In the genomic region with DNA sequence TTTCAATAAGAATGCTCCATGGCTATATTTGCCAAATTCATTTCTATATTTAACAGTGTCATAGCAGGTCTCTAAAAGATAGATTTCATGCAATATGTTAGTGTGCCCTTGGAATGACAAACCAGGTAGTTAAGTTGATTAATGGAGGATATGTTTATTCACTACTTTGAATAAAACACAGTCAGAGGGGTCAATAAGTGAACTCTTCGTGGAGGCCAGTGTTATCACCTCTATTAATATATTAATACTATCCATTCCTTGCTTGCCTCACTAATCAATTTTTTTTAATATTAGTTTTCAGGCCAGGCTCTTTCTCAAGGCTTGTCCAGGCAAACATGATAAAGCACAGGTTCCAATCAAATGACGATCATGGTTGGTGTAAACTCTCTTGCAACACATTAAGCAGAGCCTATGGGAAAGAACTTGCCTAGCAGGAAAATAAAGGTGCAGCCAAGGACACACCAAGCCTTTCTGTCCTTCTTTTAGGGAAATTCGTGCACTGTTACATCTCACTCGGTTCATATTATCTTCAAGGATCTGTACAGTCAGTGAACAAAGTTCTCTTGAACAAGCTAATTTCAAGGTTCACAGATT, we compare ENCODE assay signal across 24 cellular contexts.
DNase-seq lines count a peak whose midpoint lies in the region; ATAC-seq, FAIRE-seq and TF ChIP-seq lines count a peak whose summit lies in the region.
"Had no signal": no experiment of that assay in that cellular context is flagged by ENCODE, and none has a peak within 500 bp of the region (broad histone marks: within the 10 kb centered on the region; RNA-seq: fewer than 3 reads in every experiment).

No MANE protein-coding gene starts in this region.

- H3K9me3 ChIP-seq in body of pancreas, result no peaks in the 10 kb centered on the region
- no peaks in the 10 kb centered on the region for H3K9me3 ChIP-seq in parathyroid adenoma (ENCODE audit: control insufficient read depth, low read length)
- H3K9me3 ChIP-seq: A549; BE2C; BLaER1 treated with 17β-estradiol and CSF1 and Interleukin-3, amounts not matched to agents 10 nM and 100 nM had no signal

- no peaks in the 10 kb centered on the region for H3K79me2 ChIP-seq in parathyroid adenoma

- intact Hi-C loops in body of pancreas (cut with DNase I), result no loop called here

- peak; percentile 90 for ATAC-seq in body of pancreas
- ATAC-seq: A549 had no signal

- H3K9ac ChIP-seq in parathyroid adenoma, result no peak overlapping the region
- H3K9ac ChIP-seq: BLaER1 treated with 17β-estradiol and CSF1 and Interleukin-3, amounts not matched to agents 10 nM and 100 nM; GM23248 had no signal

- H3K36me3 ChIP-seq in body of pancreas (replicated peaks in 1 of 2; ENCODE audit: insufficient read depth in 1 of 2, low read depth in 2 of 2), result no peaks in the 10 kb centered on the region
- no peaks in the 10 kb centered on the region for H3K36me3 ChIP-seq in parathyroid adenoma (ENCODE audit: control insufficient read depth, insufficient read depth, low read length)
- H3K36me3 ChIP-seq: BE2C; BLaER1 treated with 17β-estradiol and CSF1 and Interleukin-3, amounts not matched to agents 10 nM and 100 nM had no signal

- H3K27ac ChIP-seq in body of pancreas (peak overlapping the region; percentile 55 to 73 (median 67)), parathyroid adenoma (peak overlapping the region; percentile 86)
- H3K27ac ChIP-seq: A549; BLaER1 treated with 17β-estradiol and CSF1 and Interleukin-3, amounts not matched to agents 10 nM and 100 nM; GM23248 had no signal

- H3K27me3 ChIP-seq in body of pancreas (no peaks in the 10 kb centered on the region), parathyroid adenoma (ENCODE audit: control insufficient read depth, insufficient read depth, low read length) (no peaks in the 10 kb centered on the region)
- H3K27me3 ChIP-seq: BE2C; BLaER1 treated with 17β-estradiol and CSF1 and Interleukin-3, amounts not matched to agents 10 nM and 100 nM had no signal

- peak overlapping the region; percentile 38 for H2AFZ ChIP-seq in parathyroid adenoma
- H2AFZ ChIP-seq: GM23248 had no signal

- TF ChIP-seq POLR2A in body of pancreas (IDR thresholded peaks at IDR 0.05), result no peak

- FAIRE-seq in islet of Langerhans (lab: Jason Lieb, UNC), result peak; percentile 68
- FAIRE-seq: A549, G401.6, GM12892, H1 had no signal

- H3K4me1 ChIP-seq in body of pancreas, result peaks cover 37% of the 10 kb centered on the region
- peaks cover 17% of the 10 kb centered on the region for H3K4me1 ChIP-seq in parathyroid adenoma
- H3K4me1 ChIP-seq: A549; BE2C; BLaER1 treated with 17β-estradiol and CSF1 and Interleukin-3, amounts not matched to agents 10 nM and 100 nM had no signal

- H3K4me3 ChIP-seq in body of pancreas (no peak overlapping the region), parathyroid adenoma (ENCODE audit: low read depth, low read length) (no peak overlapping the region)
- H3K4me3 ChIP-seq: A549; BLaER1 treated with 17β-estradiol and CSF1 and Interleukin-3, amounts not matched to agents 10 nM and 100 nM; GM23248 had no signal

- WGBS in body of pancreas, 2 donors, result 7 to 11% methylated on average over 4 of the region's 4 CpGs

- no peak for TF ChIP-seq CTCF in body of pancreas (IDR thresholded peaks at IDR 0.05)
- TF ChIP-seq CTCF in parathyroid adenoma (IDR thresholded peaks at IDR 0.05), result no peak

- DNase-seq in body of pancreas, result peak in 1 of 4 donors; percentile 47
- DNase-seq in DMS153 treated with DMSO at 0.1 percent for 48 hours (lab: John Stamatoyannopoulos, UW; ENCODE audit: unreplicated experiment), result no peak
- DNase-seq in superior temporal gyrus (ENCODE audit: extremely low spot score), result no peak
- DNase-seq in anterior cingulate cortex (lab: John Stamatoyannopoulos, UW), result no peak
- DNase-seq in SKM-1 (lab: John Stamatoyannopoulos, UW; ENCODE audit: unreplicated experiment), result no peak
- DNase-seq: 8988T; ACHN; AML-193; BE2C; Calu3; CD4-positive, alpha-beta T cell; CD8-positive, alpha-beta memory T cell; COR-L47; DND-41; GM23248; H7; HCEC 1CT had no signal

- peak overlapping the region; percentile 55 for H3K4me2 ChIP-seq in parathyroid adenoma (ENCODE audit: low read length)
- H3K4me2 ChIP-seq: A549; BLaER1 treated with 17β-estradiol and CSF1 and Interleukin-3, amounts not matched to agents 10 nM and 100 nM had no signal
